In the genomic region with DNA sequence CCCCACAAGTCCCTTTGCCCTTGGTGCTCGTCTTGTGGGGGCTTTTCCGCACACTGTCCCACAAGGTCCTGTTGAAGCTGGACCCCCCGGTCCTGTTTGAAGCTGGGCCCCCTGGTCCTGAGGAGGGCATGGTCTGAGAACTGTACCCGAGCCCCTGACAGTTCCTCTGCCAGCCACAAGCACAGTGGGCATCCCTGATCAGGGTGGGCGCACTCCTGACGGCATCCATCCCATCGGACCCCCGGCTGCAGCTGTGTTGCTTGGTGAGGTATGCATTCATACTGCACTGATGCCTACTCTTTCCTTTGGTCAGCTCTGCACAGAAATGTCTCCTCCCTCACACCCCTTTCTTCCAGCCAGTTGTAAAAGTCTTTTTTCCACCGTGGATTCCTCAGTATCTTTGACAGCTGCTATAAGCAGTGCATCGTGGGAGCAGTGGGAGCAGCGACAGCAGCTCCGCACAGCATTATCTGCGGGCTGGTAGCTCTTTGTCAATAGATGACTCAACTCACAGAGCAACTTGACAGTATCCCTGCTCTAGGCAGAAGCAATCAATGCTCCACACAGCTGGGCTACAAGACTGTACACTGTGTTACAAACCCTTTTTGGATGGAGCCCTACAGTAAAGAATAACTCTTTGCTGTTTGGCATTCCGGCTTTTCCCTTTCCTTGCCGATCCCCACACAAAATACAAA, we compare ENCODE assay signal across 9 cellular contexts.
DNase-seq lines count a peak whose midpoint lies in the region; ATAC-seq, FAIRE-seq and TF ChIP-seq lines count a peak whose summit lies in the region.
"Had no signal": no experiment of that assay in that cellular context is flagged by ENCODE, and none has a peak within 500 bp of the region (broad histone marks: within the 10 kb centered on the region; RNA-seq: fewer than 3 reads in every experiment).

No MANE protein-coding gene starts in this region.

- H3K79me2 ChIP-seq in K562 (ENCODE audit: control insufficient read depth, insufficient read depth, low read length), result no peaks in the 10 kb centered on the region

- under 1% methylated on average over 15 of the region's 15 CpGs for WGBS in K562 (ENCODE audit: insufficient coverage, low coverage, missing lambda C conversion rate)

- H3K4me2 ChIP-seq in K562 (ENCODE audit: insufficient read depth, low read length), result no peak overlapping the region

- CTCF ChIA-PET in K562 (lab: Yijun Ruan, JAX; ENCODE audit: low intra/inter-chr PET ratio), result no interaction called here

- H3K9me3 ChIP-seq in K562 (replicated peaks; ENCODE audit: control insufficient read depth, insufficient read depth, low read depth, low read length) (no peaks in the 10 kb centered on the region), gastrocnemius medialis (no peaks in the 10 kb centered on the region)

- no peaks in the 10 kb centered on the region for H4K20me1 ChIP-seq in K562 (replicated peaks; ENCODE audit: control insufficient read depth, insufficient read depth, low read length)

- TF ChIP-seq POLR2A in K562 (conservative IDR thresholded peaks at IDR 0.05), result no peak
- TF ChIP-seq POLR2A in gastrocnemius medialis (IDR thresholded peaks at IDR 0.05), result no peak

- H3K9me1 ChIP-seq in K562 (ENCODE audit: control insufficient read depth, insufficient read depth, low read length), result no peaks in the 10 kb centered on the region

- POLR2A ChIA-PET in K562 (lab: Yijun Ruan, JAX), result no interaction called here

- no peaks in the 10 kb centered on the region for H3K36me3 ChIP-seq in K562 (ENCODE audit: control insufficient read depth, insufficient read depth, low read length)
- H3K36me3 ChIP-seq in gastrocnemius medialis, result no peaks in the 10 kb centered on the region

- TF ChIP-seq EP300 in K562 (IDR thresholded peaks at IDR 0.05; ENCODE audit: low read length), result no peak

- no peak overlapping the region for H2AFZ ChIP-seq in K562 (ENCODE audit: low read depth, low read length)

- H3K4me1 ChIP-seq in K562 (replicated peaks in 1 of 2; ENCODE audit: control insufficient read depth in 2 of 2, insufficient read depth in 2 of 2, low read length in 2 of 2) (no peaks in the 10 kb centered on the region), gastrocnemius medialis (no peaks in the 10 kb centered on the region)

- intact Hi-C loops in K562 (cut with micrococcal nuclease), result no loop called here
- intact Hi-C loops in gastrocnemius medialis (cut with DNase I; ENCODE audit: low total_unique reads), result no loop called here

- H3K27ac ChIP-seq in K562 (ENCODE audit: extremely low read depth, low read depth, low read length) (no peak overlapping the region), gastrocnemius medialis (no peak overlapping the region)

- in situ Hi-C loops in K562 (cut with MboI), result no loop called here
- in situ Hi-C loops in gastrocnemius medialis (cut with MboI; ENCODE audit: low sequenced_read_pairs in 4 of 4), result no loop called here

- TF ChIP-seq RAD21 in K562 (CRISPR knock-in tag; conservative IDR thresholded peaks at IDR 0.05 in 1 of 2, IDR thresholded peaks at IDR 0.05 in 1 of 2), result no peak

- BruUV-seq in K562 (replicated peaks; lab: Mats Ljungman, UMichigan), result no TSS peak

- no peak overlapping the region for H3K9ac ChIP-seq in K562 (ENCODE audit: insufficient read depth in 1 of 2, low read depth in 2 of 2, low read length in 2 of 2)

- H3K4me3 ChIP-seq in K562 (no peak overlapping the region), gastrocnemius medialis (peak overlapping the region in 1 of 4 donors; percentile 31)

- ATAC-seq in K562 (no peak), gastrocnemius medialis (peak; percentile 45 to 60), GM21367 (IDR thresholded peaks at IDR 0.05; ENCODE audit: unreplicated experiment) (no peak), HG02678 (IDR thresholded peaks at IDR 0.05; ENCODE audit: unreplicated experiment) (no peak), HG02642 (IDR thresholded peaks at IDR 0.05; ENCODE audit: poor library complexity, unreplicated experiment) (no peak)

- FAIRE-seq in K562 (lab: Jason Lieb, UNC), result no peak

- no peaks in the 10 kb centered on the region for H3K27me3 ChIP-seq in K562 (ENCODE audit: control insufficient read depth in 2 of 2, insufficient read depth in 2 of 2, low read length in 2 of 2)
- H3K27me3 ChIP-seq in gastrocnemius medialis, result no peaks in the 10 kb centered on the region

- peak; percentile 22 for DNase-seq in H4 (ENCODE audit: low spot score)
- DNase-seq in K562 (ENCODE audit: extremely low read depth in 1 of 4, low spot score in 3 of 4), result no peak
- peak; percentile 74 for DNase-seq in islet precursor cell
- no peak for DNase-seq in gastrocnemius medialis
- no peak for DNase-seq in DMS79 treated with DMSO at 0.1 percent for 48 hours (lab: John Stamatoyannopoulos, UW)
- DNase-seq: activated naive CD8-positive, alpha-beta T cell treated with anti-CD3 and anti-CD28 coated beads, Interleukin-2, amount 10 ng/mL, durations not matched to agents 7 days and 5 days had no signal

- no peak for TF ChIP-seq CTCF in K562 (IDR thresholded peaks at IDR 0.05 in 2 of 3, conservative IDR thresholded peaks at IDR 0.05 in 1 of 3; ENCODE audit: insufficient read depth in 2 of 3, low read depth in 1 of 3, low read length in 3 of 3)
- TF ChIP-seq CTCF in gastrocnemius medialis (IDR thresholded peaks at IDR 0.05 in 4 of 5, conservative IDR thresholded peaks at IDR 0.05 in 1 of 5), result no peak

TF ChIP-seq in K562, 482 proteins besides CTCF, POLR2A, EP300 and RAD21:
- TF ChIP-seq ZNF184 (CRISPR knock-in tag; IDR thresholded peaks at IDR 0.05) (no peak), ZNF232 (CRISPR knock-in tag; IDR thresholded peaks at IDR 0.05) (no peak), ZBTB17 (CRISPR knock-in tag; IDR thresholded peaks at IDR 0.05) (0 out of 2 replicates have a peak, but pooled peaks have one; percentile 35), FOXK2 (conservative IDR thresholded peaks at IDR 0.05 in 1 of 2, IDR thresholded peaks at IDR 0.05 in 1 of 2; ENCODE audit: low read depth in 2 of 2) (no peak)

Comparison
In these comparisons a context has a peak if more than half of its experiments do, and no peak if none do; other contexts are left out.
1. DNase-seq: peak in H4 (single experiment) and islet precursor cell (single experiment); none in K562 (0 of 4), gastrocnemius medialis (0 of 2) and DMS79 treated with DMSO at 0.1 percent for 48 hours (single experiment).
2. ATAC-seq: peak in gastrocnemius medialis (2 of 2); none in K562 (single experiment), GM21367 (single experiment), HG02678 (single experiment) and HG02642 (single experiment).